8 cellular contexts compared by ENCODE assay signal in the genomic region with DNA sequence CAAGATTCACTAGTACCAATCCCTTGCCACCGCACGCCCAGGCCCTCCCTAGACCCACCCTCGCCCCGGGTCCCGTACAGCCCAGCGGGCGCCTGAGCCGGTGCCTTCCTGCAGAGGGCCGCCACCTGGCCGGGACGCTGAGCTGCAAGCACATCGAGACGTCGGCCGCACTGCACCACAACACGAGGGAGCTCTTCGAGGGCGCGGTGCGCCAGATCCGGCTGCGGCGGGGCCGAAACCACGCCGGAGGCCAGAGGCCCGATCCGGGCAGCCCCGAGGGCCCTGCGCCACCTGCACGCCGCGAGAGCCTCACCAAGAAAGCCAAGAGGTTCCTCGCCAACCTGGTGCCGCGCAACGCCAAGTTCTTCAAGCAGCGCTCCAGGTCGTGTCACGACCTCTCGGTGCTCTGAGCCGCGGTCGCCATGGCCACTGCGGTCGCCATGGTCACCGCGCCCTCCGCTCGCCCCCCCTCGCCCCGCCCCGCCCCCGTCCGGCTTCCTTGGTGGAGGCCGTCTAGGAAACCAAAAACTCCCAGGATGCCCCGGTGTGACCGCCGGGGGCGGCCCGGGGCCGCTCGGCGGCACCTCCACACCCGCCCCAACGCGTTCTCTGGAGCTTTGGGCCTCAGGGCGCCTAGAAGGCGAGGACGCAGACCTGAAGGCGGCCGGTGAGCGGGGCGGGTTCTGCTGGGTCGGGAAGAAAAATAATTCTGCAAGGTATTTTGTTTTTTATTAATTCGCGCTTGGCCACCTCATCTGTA. TPM values are rescaled to one million over a fixed set of nuclear protein-coding genes. Genes with fewer than 3 reads are reported as not detected.
DNase-seq lines count a peak whose midpoint lies in the region; ATAC-seq and TF ChIP-seq lines count a peak whose summit lies in the region.

No MANE protein-coding gene starts in this region.

- peaks cover 26% of the 10 kb centered on the region for H3K27me3 Mint-ChIP-seq in endodermal cell (ENCODE audit: insufficient read depth)

- peak; percentile 88 for DNase-seq in NCI-H2196 (lab: John Stamatoyannopoulos, UW; ENCODE audit: unreplicated experiment)
- peak; percentile 77 to 78 for DNase-seq in activated CD4-positive, alpha-beta T cell treated with anti-CD3 and anti-CD28 coated beads, Interleukin-2, amount 50 U/mL, for 48 hours
- DNase-seq in endodermal cell: peak; percentile 94
- DNase-seq in mucosa of gallbladder (ENCODE audit: low spot score): peak; percentile 77
- peak; percentile 46 to 56 for DNase-seq in stimulated activated CD8-positive, alpha-beta memory T cell treated with anti-CD3 and anti-CD28 coated beads, Interleukin-7, amount 100 ng/mL, for 1 hour (ENCODE audit: low read depth in 2 of 2)
- no peak for DNase-seq in cerebellum (ENCODE audit: low spot score)

- peaks cover 27% of the 10 kb centered on the region for H3K4me1 Mint-ChIP-seq in endodermal cell

- ATAC-seq in GM18511 (IDR thresholded peaks at IDR 0.05; ENCODE audit: unreplicated experiment) (peak; percentile 54), HG02884 (IDR thresholded peaks at IDR 0.05; ENCODE audit: unreplicated experiment) (peak; percentile 41)

- H3K36me3 Mint-ChIP-seq in endodermal cell (ENCODE audit: low read depth): peaks cover 3% of the 10 kb centered on the region

- peak overlapping the region; percentile 93 for H3K4me3 ChIP-seq in endodermal cell (ENCODE audit: low read length)

- peaks cover 4% of the 10 kb centered on the region for H3K27me3 ChIP-seq in endodermal cell (ENCODE audit: control insufficient read depth, insufficient read depth, low read length, poor library complexity, severe bottlenecking)

- H3K27ac Mint-ChIP-seq in endodermal cell: peak overlapping the region; percentile 99

- TF ChIP-seq CTCF in endodermal cell (conservative IDR thresholded peaks at IDR 0.05): peak; percentile 47

- H3K4me3 Mint-ChIP-seq in endodermal cell: peak overlapping the region; percentile 80

- WGBS in endodermal cell (ENCODE audit: insufficient coverage in 1 of 2, insufficient read length in 1 of 2), 2 experiments: 5 to 6% methylated on average over 18 to 77 of the region's 77 CpGs

- no peaks in the 10 kb centered on the region for H3K36me3 ChIP-seq in endodermal cell (ENCODE audit: control insufficient read depth, insufficient read depth, low read length)

- peak overlapping the region; percentile 83 for H3K9ac ChIP-seq in endodermal cell (ENCODE audit: extremely low read depth, low read length, poor library complexity, severe bottlenecking)

- peaks cover 2% of the 10 kb centered on the region for H3K9me3 Mint-ChIP-seq in endodermal cell

- H3K9me3 ChIP-seq in endodermal cell (ENCODE audit: control insufficient read depth, low read length): no peaks in the 10 kb centered on the region

- peaks cover 22% of the 10 kb centered on the region for H3K4me1 ChIP-seq in endodermal cell (ENCODE audit: control insufficient read depth, insufficient read depth, low read length)

- H3K27ac ChIP-seq in endodermal cell (ENCODE audit: low read depth, low read length): peak overlapping the region; percentile 97

RNA-seq across cellular contexts. Expression of a gene that starts 3.7 kb away (rescaled TPM):
- total RNA-seq in endodermal cell (1 to 10 TPM in 1 of 2 donors, under 1 TPM in 1; 0.77 to 1.2 TPM), mucosa of gallbladder (1.4 TPM), cerebellum (4.0 TPM)
- 5.9 TPM for polyA plus RNA-seq in endodermal cell (2013, experiment 1 of 2)
- polyA plus RNA-seq in endodermal cell (2013, experiment 2 of 2): 5.5 TPM

RNA-seq across cellular contexts. Expression of a gene that starts 15.1 kb away (rescaled TPM):
- 10 to 100 TPM; 28.9 to 41.5 TPM for total RNA-seq in endodermal cell
- 21.8 TPM for polyA plus RNA-seq in endodermal cell (2013, experiment 1 of 2)
- 22.8 TPM for polyA plus RNA-seq in endodermal cell (2013, experiment 2 of 2)
- total RNA-seq in mucosa of gallbladder: 315 TPM
- total RNA-seq in cerebellum: 7.8 TPM

RNA-seq across cellular contexts. Expression of a gene that starts 32.3 kb away (rescaled TPM):
- 10 to 100 TPM; 52.0 to 68.6 TPM for total RNA-seq in endodermal cell
- polyA plus RNA-seq in endodermal cell (2013, experiment 1 of 2): 57.2 TPM
- polyA plus RNA-seq in endodermal cell (2013, experiment 2 of 2): 52.1 TPM
- 76.5 TPM for total RNA-seq in mucosa of gallbladder
- total RNA-seq in cerebellum: 91.1 TPM

RNA-seq across cellular contexts. Expression of a gene that starts 42.5 kb away (rescaled TPM):
- total RNA-seq in endodermal cell (100 to 1,000 TPM; 111 to 112 TPM), mucosa of gallbladder (51.0 TPM), cerebellum (48.2 TPM)
- 114 TPM for polyA plus RNA-seq in endodermal cell (2013, experiment 1 of 2)
- polyA plus RNA-seq in endodermal cell (2013, experiment 2 of 2): 97.8 TPM

RNA-seq across cellular contexts. Expression of a gene that starts 50.3 kb away (rescaled TPM):
- total RNA-seq in endodermal cell (100 to 1,000 TPM; 181 to 220 TPM), mucosa of gallbladder (222 TPM), cerebellum (17.6 TPM)
- 75.6 TPM for polyA plus RNA-seq in endodermal cell (2013, experiment 1 of 2)
- polyA plus RNA-seq in endodermal cell (2013, experiment 2 of 2): 86.6 TPM
